In genomic region chr14:22221508-22221907, GRCh38 we compare ENCODE assay signal across 8 cellular contexts.
DNase-seq lines count a peak whose midpoint lies in the region; ATAC-seq and TF ChIP-seq lines count a peak whose summit lies in the region.

No MANE protein-coding gene starts in this region.

- no peak overlapping the region for H3K4me2 ChIP-seq in SK-N-SH
- no peak overlapping the region for H3K4me2 ChIP-seq in osteoblast (ENCODE audit: insufficient read depth, low read length)

- H4K20me1 ChIP-seq in SK-N-SH (ENCODE audit: insufficient read depth) (no peaks in the 10 kb centered on the region), osteoblast (ENCODE audit: insufficient read depth, low read length) (no peaks in the 10 kb centered on the region)

- CTCF ChIA-PET in SK-N-SH (lab: Yijun Ruan, JAX), result interaction anchor here (1.0 kb wide), 2 partner anchors 45 to 67 kb away, joined by 3 to 4 read pairs; no protein-coding TSS in a partner anchor

- H3K9me2 ChIP-seq in SK-N-SH, result no peaks in the 10 kb centered on the region

- H3K9me3 ChIP-seq in SK-N-SH (no peaks in the 10 kb centered on the region), adipocyte (ENCODE audit: control insufficient read depth, low read length) (no peaks in the 10 kb centered on the region), osteoblast (ENCODE audit: low read depth, low read length) (no peaks in the 10 kb centered on the region)

- no peak for TF ChIP-seq EP300 in SK-N-SH (IDR thresholded peaks at IDR 0.05; ENCODE audit: borderline replicate concordance in 1 of 2, low read depth in 1 of 2, low read length in 1 of 2)

- H3K27ac ChIP-seq in SK-N-SH (ENCODE audit: low read depth in 2 of 2, low read length in 1 of 2) (no peak overlapping the region), osteoblast (ENCODE audit: low read depth, low read length) (no peak overlapping the region), coronary artery (no peak overlapping the region)

- H3K4me1 ChIP-seq in SK-N-SH (ENCODE audit: control insufficient read depth in 1 of 2, insufficient read depth in 2 of 2, low read depth in 1 of 2, low read length in 1 of 2), result no peaks in the 10 kb centered on the region
- H3K4me1 ChIP-seq in adipocyte (ENCODE audit: control insufficient read depth, insufficient read depth, low read length), result peaks cover 16% of the 10 kb centered on the region
- peaks cover 6% of the 10 kb centered on the region for H3K4me1 ChIP-seq in osteoblast (ENCODE audit: insufficient read depth, low read length)

- POLR2A ChIA-PET in SK-N-SH (lab: Yijun Ruan, JAX), result no interaction called here

- H3K79me2 ChIP-seq in SK-N-SH (ENCODE audit: insufficient read depth) (no peaks in the 10 kb centered on the region), osteoblast (ENCODE audit: insufficient read depth, low read length) (no peaks in the 10 kb centered on the region)

- ATAC-seq in SK-N-SH treated with all-trans-retinoic acid at 6 μM for 48 hours (no peak), HG02938 (IDR thresholded peaks at IDR 0.05; ENCODE audit: unreplicated experiment) (no peak)

- H3K27me3 ChIP-seq in SK-N-SH (ENCODE audit: insufficient read depth) (no peaks in the 10 kb centered on the region), adipocyte (replicated peaks; ENCODE audit: control insufficient read depth, insufficient read depth, low read length) (peaks cover 24% of the 10 kb centered on the region), osteoblast (ENCODE audit: insufficient read depth, low read length) (no peaks in the 10 kb centered on the region)

- H3K9ac ChIP-seq in SK-N-SH, result no peak overlapping the region
- H3K9ac ChIP-seq in adipocyte (ENCODE audit: low read length), result no peak overlapping the region

- no peaks in the 10 kb centered on the region for H3K36me3 ChIP-seq in SK-N-SH (replicated peaks in 1 of 2; ENCODE audit: control insufficient read depth in 1 of 2, insufficient read depth in 2 of 2, low read length in 1 of 2)
- H3K36me3 ChIP-seq in adipocyte (ENCODE audit: control insufficient read depth, insufficient read depth, low read length, severe bottlenecking), result no peaks in the 10 kb centered on the region
- H3K36me3 ChIP-seq in osteoblast (ENCODE audit: insufficient read depth, low read length), result no peaks in the 10 kb centered on the region

- DNase-seq in SK-N-SH (peak; percentile 4), Kasumi-1 (lab: John Stamatoyannopoulos, UW) (peak; percentile 2 to 48), adipocyte (ENCODE audit: low read depth) (peak; percentile 48), osteoblast (ENCODE audit: insufficient read length, low spot score, missing footprints) (no peak), SIG-M5 treated with dmso at 0.1 percent for 504 hours (lab: John Stamatoyannopoulos, UW; ENCODE audit: unreplicated experiment) (no peak), coronary artery (ENCODE audit: low spot score) (no peak)

- H3F3A ChIP-seq in SK-N-SH (replicated peaks; ENCODE audit: insufficient read depth), result peaks cover 5% of the 10 kb centered on the region

- H2AFZ ChIP-seq in SK-N-SH (ENCODE audit: low read depth) (no peak overlapping the region), osteoblast (ENCODE audit: low read length) (no peak overlapping the region)

- TF ChIP-seq CTCF in SK-N-SH (IDR thresholded peaks at IDR 0.05), result peak; percentile 56
- TF ChIP-seq CTCF in osteoblast (IDR thresholded peaks at IDR 0.05; ENCODE audit: extremely low read depth, low read depth, low read length), result peak; percentile 53
- TF ChIP-seq CTCF in coronary artery (IDR thresholded peaks at IDR 0.05), result no peak

- WGBS in SK-N-SH (ENCODE audit: low lambda C conversion rate), result 2% methylated on average over 3 of the region's 3 CpGs

- no peak overlapping the region for H3K4me3 ChIP-seq in SK-N-SH (ENCODE audit: low read depth in 2 of 2, low read length in 1 of 2)
- no peak overlapping the region for H3K4me3 ChIP-seq in adipocyte (ENCODE audit: low read length)
- no peak overlapping the region for H3K4me3 ChIP-seq in osteoblast (ENCODE audit: insufficient read depth, low read length)
- H3K4me3 ChIP-seq in coronary artery, result no peak overlapping the region

- no peak for TF ChIP-seq RAD21 in SK-N-SH (IDR thresholded peaks at IDR 0.05; ENCODE audit: low read length)

TF ChIP-seq in SK-N-SH, 30 proteins besides CTCF, POLR2A, EP300 and RAD21:
- TF ChIP-seq RFX5 (IDR thresholded peaks at IDR 0.05; ENCODE audit: low read length), result no peak
- TF ChIP-seq FOSL2 (IDR thresholded peaks at IDR 0.05; ENCODE audit: borderline replicate concordance, low read depth), result no peak
- no peak for TF ChIP-seq NRF1 (IDR thresholded peaks at IDR 0.05; ENCODE audit: low read depth, low read length)
- no peak for TF ChIP-seq POLR2AphosphoS5 (IDR thresholded peaks at IDR 0.05; ENCODE audit: low read depth, low read length)
- no peak for TF ChIP-seq YY1 (IDR thresholded peaks at IDR 0.05; ENCODE audit: low read depth)

TF ChIP-seq in SK-N-SH treated with all-trans-retinoic acid at 6 μM for 48 hours, 23 proteins besides CTCF, POLR2A, EP300 and RAD21:
- TF ChIP-seq PPARA (CRISPR knock-in tag; IDR thresholded peaks at IDR 0.05; ENCODE audit: borderline replicate concordance), result no peak
- no peak for TF ChIP-seq CSRNP3 (CRISPR knock-in tag; IDR thresholded peaks at IDR 0.05)
- TF ChIP-seq ZC3H10 (CRISPR knock-in tag; IDR thresholded peaks at IDR 0.05), result no peak

Comparison
In these comparisons a context has a peak if more than half of its experiments do, and no peak if none do; other contexts are left out.
1. DNase-seq: peak in SK-N-SH (single experiment), Kasumi-1 (2 of 2) and adipocyte (single experiment); none in osteoblast (single experiment), SIG-M5 treated with dmso at 0.1 percent for 504 hours (single experiment) and coronary artery (single experiment).